17 cellular contexts compared by ENCODE assay signal in genomic region chr12:122669397-122670070, GRCh38. TPM values are rescaled to one million over a fixed set of nuclear protein-coding genes. Genes with fewer than 3 reads are reported as not detected.
A peak's percentile ranks its signal among the peaks of the same experiment; 100 is the strongest.
DNase-seq lines count a peak whose midpoint lies in the region; ATAC-seq, FAIRE-seq and TF ChIP-seq lines count a peak whose summit lies in the region.
"Had no signal": no experiment of that assay in that cellular context is flagged by ENCODE, and none has a peak within 500 bp of the region (broad histone marks: within the 10 kb centered on the region; RNA-seq: fewer than 3 reads in every experiment).

No MANE protein-coding gene starts in this region.

- H3K36me3 ChIP-seq in K562 (ENCODE audit: control insufficient read depth, insufficient read depth, low read length) = no peaks in the 10 kb centered on the region
- H3K36me3 ChIP-seq: ascending aorta had no signal

- ATAC-seq in K562 (no peak), HG03135 (IDR thresholded peaks at IDR 0.05; ENCODE audit: unreplicated experiment) (no peak)
- ATAC-seq: Right ventricle myocardium inferior had no signal

- WGBS in K562 (ENCODE audit: insufficient coverage, low coverage, missing lambda C conversion rate) = 15% methylated on average over 5 of the region's 5 CpGs

- no TSS peak for BruUV-seq in K562 (replicated peaks; lab: Mats Ljungman, UMichigan)

- peaks cover 0 to 19% of the 10 kb centered on the region in 2 experiments; a peak in 2 of 5 replicates for H3K27me3 ChIP-seq in K562 (ENCODE audit: control insufficient read depth in 2 of 2, insufficient read depth in 2 of 2, low read length in 2 of 2)
- H3K27me3 ChIP-seq: ascending aorta had no signal

- no peak overlapping the region for H3K4me2 ChIP-seq in K562 (ENCODE audit: insufficient read depth, low read length)
- H3K4me2 ChIP-seq: KMS-11 had no signal

- no peak for TF ChIP-seq POLR2A in K562 (conservative IDR thresholded peaks at IDR 0.05)

- H3K27ac ChIP-seq in K562 (ENCODE audit: extremely low read depth, low read depth, low read length) = no peak overlapping the region
- H3K27ac ChIP-seq: ascending aorta, KMS-11 had no signal

- H2AFZ ChIP-seq in K562 (ENCODE audit: low read depth, low read length) = no peak overlapping the region

- H3K79me2 ChIP-seq in K562 (ENCODE audit: control insufficient read depth, insufficient read depth, low read length) = no peaks in the 10 kb centered on the region

- peak; percentile 40 for FAIRE-seq in K562 (lab: Jason Lieb, UNC)
- FAIRE-seq: keratinocyte had no signal

- POLR2A ChIA-PET in K562 (lab: Yijun Ruan, JAX) = no interaction called here

- no peaks in the 10 kb centered on the region for H3K9me3 ChIP-seq in K562 (replicated peaks; ENCODE audit: control insufficient read depth, insufficient read depth, low read depth, low read length)
- H3K9me3 ChIP-seq: ascending aorta had no signal

- no peaks in the 10 kb centered on the region for H3K9me1 ChIP-seq in K562 (ENCODE audit: control insufficient read depth, insufficient read depth, low read length)

- DNase-seq in AG09309 (ENCODE audit: low read depth) (peak; percentile 33), HT1080 (ENCODE audit: low read depth) (peak; percentile 10), K562 (ENCODE audit: extremely low read depth in 1 of 4, low spot score in 3 of 4) (no peak), kidney tubule cell (ENCODE audit: low spot score) (peak; percentile 87), NCI-H1694 treated with DMSO at 0.1 percent for 48 hours (lab: John Stamatoyannopoulos, UW) (no peak), inferior parietal cortex (ENCODE audit: extremely low spot score) (no peak)
- DNase-seq in stimulated activated naive CD4-positive, alpha-beta T cell (lab: John Stamatoyannopoulos, UW) = no peak
- DNase-seq: DMS79 treated with DMSO at 0.1 percent for 48 hours, NCI-H187, NCI-H82 had no signal

- in situ Hi-C loops in K562 (cut with MboI) = no loop called here

- H3K9ac ChIP-seq in K562 (ENCODE audit: insufficient read depth in 1 of 2, low read depth in 2 of 2, low read length in 2 of 2) = no peak overlapping the region
- H3K9ac ChIP-seq: KMS-11 had no signal

- no peaks in the 10 kb centered on the region for H4K20me1 ChIP-seq in K562 (replicated peaks; ENCODE audit: control insufficient read depth, insufficient read depth, low read length)

- no peaks in the 10 kb centered on the region; a peak in 1 of 5 replicates for H3K4me1 ChIP-seq in K562 (replicated peaks in 1 of 2; ENCODE audit: control insufficient read depth in 2 of 2, insufficient read depth in 2 of 2, low read length in 2 of 2)
- H3K4me1 ChIP-seq: ascending aorta had no signal

- CTCF ChIA-PET in K562 (lab: Yijun Ruan, JAX; ENCODE audit: low intra/inter-chr PET ratio) = interaction anchor here (0.5 to 0.6 kb wide), 2 partner anchors 380 to 939 kb away, joined by 3 to 5 read pairs; no protein-coding TSS in a partner anchor

- TF ChIP-seq EP300 in K562 (IDR thresholded peaks at IDR 0.05; ENCODE audit: low read length) = no peak

- intact Hi-C loops in K562 (cut with micrococcal nuclease) = no loop called here

- H3K4me3 ChIP-seq in AG09309 (ENCODE audit: control insufficient read depth, low read depth, low read length) = no peak overlapping the region
- no peak overlapping the region for H3K4me3 ChIP-seq in K562
- H3K4me3 ChIP-seq: ascending aorta had no signal

- TF ChIP-seq RAD21 in K562 (CRISPR knock-in tag; conservative IDR thresholded peaks at IDR 0.05 in 1 of 2, IDR thresholded peaks at IDR 0.05 in 1 of 2) = no peak

- TF ChIP-seq CTCF in AG09309 (IDR thresholded peaks at IDR 0.05; ENCODE audit: control insufficient read depth, insufficient read depth, low read depth, low read length, missing control alignments) = no peak
- no peak for TF ChIP-seq CTCF in K562 (IDR thresholded peaks at IDR 0.05 in 2 of 3, conservative IDR thresholded peaks at IDR 0.05 in 1 of 3; ENCODE audit: insufficient read depth in 2 of 3, low read depth in 1 of 3, low read length in 3 of 3)

TF ChIP-seq in K562, 482 proteins besides CTCF, POLR2A, EP300 and RAD21:
- no peak for TF ChIP-seq MEIS2 (IDR thresholded peaks at IDR 0.05; ENCODE audit: partially characterized antibody)
- TF ChIP-seq CAMTA2 (CRISPR knock-in tag; conservative IDR thresholded peaks at IDR 0.05) = no peak
- no peak for TF ChIP-seq SREBF1 (IDR thresholded peaks at IDR 0.05; ENCODE audit: borderline replicate concordance, low read depth, low read length)
- TF ChIP-seq HDAC1 (IDR thresholded peaks at IDR 0.05) = no peak
- no peak for TF ChIP-seq HDAC6 (IDR thresholded peaks at IDR 0.05; ENCODE audit: low read depth, low read length)
- TF ChIP-seq HNRNPK (IDR thresholded peaks at IDR 0.05; ENCODE audit: low read depth, low read length, poor library complexity, severe bottlenecking) = no peak
- TF ChIP-seq RFX7 (CRISPR knock-in tag; IDR thresholded peaks at IDR 0.05) = no peak
- TF ChIP-seq, protein P1, sequence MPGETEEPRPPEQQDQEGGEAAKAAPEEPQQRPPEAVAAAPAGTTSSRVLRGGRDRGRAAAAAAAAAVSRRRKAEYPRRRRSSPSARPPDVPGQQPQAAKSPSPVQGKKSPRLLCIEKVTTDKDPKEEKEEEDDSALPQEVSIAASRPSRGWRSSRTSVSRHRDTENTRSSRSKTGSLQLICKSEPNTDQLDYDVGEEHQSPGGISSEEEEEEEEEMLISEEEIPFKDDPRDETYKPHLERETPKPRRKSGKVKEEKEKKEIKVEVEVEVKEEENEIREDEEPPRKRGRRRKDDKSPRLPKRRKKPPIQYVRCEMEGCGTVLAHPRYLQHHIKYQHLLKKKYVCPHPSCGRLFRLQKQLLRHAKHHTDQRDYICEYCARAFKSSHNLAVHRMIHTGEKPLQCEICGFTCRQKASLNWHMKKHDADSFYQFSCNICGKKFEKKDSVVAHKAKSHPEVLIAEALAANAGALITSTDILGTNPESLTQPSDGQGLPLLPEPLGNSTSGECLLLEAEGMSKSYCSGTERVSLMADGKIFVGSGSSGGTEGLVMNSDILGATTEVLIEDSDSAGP (CRISPR knock-in tag; IDR thresholded peaks at IDR 0.05) = no peak
- TF ChIP-seq KLF10 (CRISPR knock-in tag; IDR thresholded peaks at IDR 0.05) = no peak
- no peak for TF ChIP-seq SMAD2 (IDR thresholded peaks at IDR 0.05; ENCODE audit: low read depth, low read length)
- no peak for TF ChIP-seq ZNF668 (CRISPR knock-in tag; IDR thresholded peaks at IDR 0.05)
TF ChIP-seq in K562: peak in this region for 0.

RNA-seq across cellular contexts. Expression of gene HCAR2, which starts 33.6 kb away (rescaled TPM):
- not detected in 2 replicates for total RNA-seq in HT1080 (2014; rRNA removed; shearing (Covaris generic))
- not detected in 2 replicates for polyA plus RNA-seq in HT1080 (2015; cell fraction: cytosol; rRNA removed)
- not detected in 2 replicates for polyA plus RNA-seq in HT1080 (2015; cell fraction: nucleus; rRNA removed)
- not detected in 2 replicates for total RNA-seq in K562 (2011; cell fraction: chromatin; rRNA removed; ENCODE audit: low replicate concordance)
- not detected in 2 replicates for total RNA-seq in K562 (2011; cell fraction: nucleolus; rRNA removed)
- total RNA-seq in K562 (2011; cell fraction: nucleoplasm; rRNA removed) = not detected in 2 replicates
- not detected in 2 replicates for total RNA-seq in K562 (2014; rRNA removed)
- total RNA-seq in K562 (2014; rRNA removed; fragmentation: Illumina TruSeq; extraction: Trizol) = not detected in 2 replicates
- total RNA-seq in K562 (2015; rRNA removed; fragmentation: Illumina TruSeq; extraction: Trizol) = not detected in 2 replicates
- total RNA-seq in K562 (2021) = not detected in 2 replicates
- polyA plus RNA-seq in K562 (2011; rRNA removed) = not detected in 2 replicates
- polyA plus RNA-seq in K562 (2011; cell fraction: cytosol; rRNA removed) = not detected in 2 replicates
- polyA plus RNA-seq in K562 (2011; cell fraction: nucleus; rRNA removed) = not detected in 2 replicates
- polyA plus RNA-seq in K562 (2012) = not detected in 2 replicates
- polyA plus RNA-seq in K562 (2014; fragmentation: Illumina TruSeq; extraction: Trizol) = not detected in 2 replicates
- polyA plus RNA-seq in K562 (2014; fragmentation: Nextera tagmentation; extraction: Ambion mirVana) = not detected
- polyA plus RNA-seq in K562 (2014; rRNA removed) = not detected in 2 replicates
- not detected in 2 replicates for polyA minus RNA-seq in K562 (2011; rRNA and poly(A)+ RNA removed)
- polyA minus RNA-seq in K562 (2011; cell fraction: cytosol; rRNA and poly(A)+ RNA removed) = not detected in 2 replicates
- not detected in 2 replicates for polyA minus RNA-seq in K562 (2011; cell fraction: nucleus; rRNA and poly(A)+ RNA removed)
- total RNA-seq: B cell, glomerular endothelial cell had no signal

RNA-seq across cellular contexts. Expression of gene HCAR3, which starts 47.1 kb away (rescaled TPM):
- not detected in 2 replicates for total RNA-seq in HT1080 (2014; rRNA removed; shearing (Covaris generic))
- polyA plus RNA-seq in HT1080 (2015; cell fraction: cytosol; rRNA removed) = not detected in 2 replicates
- not detected in 2 replicates for polyA plus RNA-seq in HT1080 (2015; cell fraction: nucleus; rRNA removed)
- not detected in 2 replicates for total RNA-seq in K562 (2011; cell fraction: chromatin; rRNA removed; ENCODE audit: low replicate concordance)
- not detected in 2 replicates for total RNA-seq in K562 (2011; cell fraction: nucleolus; rRNA removed)
- total RNA-seq in K562 (2011; cell fraction: nucleoplasm; rRNA removed) = not detected in 2 replicates
- total RNA-seq in K562 (2014; rRNA removed) (not detected in 2 replicates), K562 (2014; rRNA removed; fragmentation: Illumina TruSeq; extraction: Trizol) (not detected in 2 replicates), K562 (2015; rRNA removed; fragmentation: Illumina TruSeq; extraction: Trizol) (not detected in 2 replicates), K562 (2021) (not detected in 2 replicates)
- polyA plus RNA-seq in K562 (2011; rRNA removed) (not detected in 2 replicates), K562 (2014; fragmentation: Illumina TruSeq; extraction: Trizol) (not detected in 2 replicates), K562 (2014; fragmentation: Nextera tagmentation; extraction: Ambion mirVana) (not detected), K562 (2014; rRNA removed) (not detected in 2 replicates)
- polyA plus RNA-seq in K562 (2011; cell fraction: cytosol; rRNA removed) = not detected in 2 replicates
- not detected in 2 replicates for polyA plus RNA-seq in K562 (2011; cell fraction: nucleus; rRNA removed)
- not detected in 2 replicates for polyA plus RNA-seq in K562 (2012)
- not detected in 2 replicates for polyA minus RNA-seq in K562 (2011; rRNA and poly(A)+ RNA removed)
- polyA minus RNA-seq in K562 (2011; cell fraction: cytosol; rRNA and poly(A)+ RNA removed) = not detected in 2 replicates
- not detected in 2 replicates for polyA minus RNA-seq in K562 (2011; cell fraction: nucleus; rRNA and poly(A)+ RNA removed)
- total RNA-seq: ascending aorta, glomerular endothelial cell had no signal

Comparison
In these comparisons a context has a peak if more than half of its experiments do, and no peak if none do; other contexts are left out.
1. DNase-seq: peak in AG09309 (single experiment), HT1080 (single experiment) and kidney tubule cell (single experiment); none in K562 (0 of 4), NCI-H1694 treated with DMSO at 0.1 percent for 48 hours (single experiment), inferior parietal cortex (single experiment) and stimulated activated naive CD4-positive, alpha-beta T cell (0 of 6).